In the genomic region with DNA sequence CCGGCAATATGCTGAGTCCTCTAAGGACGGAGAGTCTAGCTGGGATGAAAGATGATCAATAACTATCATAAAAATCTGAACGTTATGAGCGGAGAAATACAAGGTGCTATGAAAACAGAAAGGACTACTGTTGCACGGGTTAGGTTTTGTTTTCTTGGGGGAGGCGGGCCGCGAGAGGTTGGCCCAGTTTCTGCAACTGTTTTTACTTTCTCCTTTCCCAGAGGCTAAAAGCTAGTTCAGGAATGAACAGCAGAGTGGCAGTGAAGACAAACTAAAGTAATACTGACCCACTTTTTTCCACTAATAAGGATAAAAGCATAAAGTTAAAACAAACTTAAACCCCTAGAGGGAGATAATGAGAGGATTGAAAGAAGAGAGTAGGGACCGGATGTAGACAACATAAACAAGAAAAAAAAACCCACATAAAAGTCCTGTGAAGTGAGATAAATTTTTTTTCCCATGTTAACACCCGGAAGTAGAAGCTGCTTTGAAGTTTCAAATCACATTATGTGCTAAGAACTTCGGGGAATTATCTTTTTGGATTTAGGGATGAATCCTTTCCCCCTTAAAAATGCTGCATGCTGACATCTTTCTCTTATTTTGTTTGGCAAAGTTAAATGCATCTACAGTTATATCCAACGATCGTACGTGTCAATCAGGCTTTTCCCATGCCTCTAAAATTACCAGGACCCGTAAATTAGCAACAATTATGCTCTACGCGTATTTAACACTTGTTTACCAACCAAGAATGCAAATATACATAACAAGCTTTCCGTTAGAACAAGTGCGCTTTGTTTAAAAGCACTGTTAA, we compare ENCODE assay signal across 8 cellular contexts. TPM values are rescaled to one million over a fixed set of nuclear protein-coding genes. Genes with fewer than 3 reads are reported as not detected.
A peak's percentile ranks its signal among the peaks of the same experiment; 100 is the strongest.
DNase-seq lines count a peak whose midpoint lies in the region; ATAC-seq, FAIRE-seq and TF ChIP-seq lines count a peak whose summit lies in the region.

No MANE protein-coding gene starts in this region.

- no peak overlapping the region for H3K14ac ChIP-seq in neuronal stem cell (ENCODE audit: low read length)

- no peak overlapping the region for H2BK15ac ChIP-seq in neuronal stem cell (ENCODE audit: low read length)

- peak; percentile 22 for ATAC-seq in HG03342 (IDR thresholded peaks at IDR 0.05; ENCODE audit: unreplicated experiment)

- no peak overlapping the region for H2BK120ac ChIP-seq in neuronal stem cell (ENCODE audit: low read depth, low read length)

- H3K27me3 Mint-ChIP-seq in activated T-helper 2 cell treated with anti-CD3 and anti-CD28 coated beads, Interferon-gamma antibody, Interleukin-2, Interleukin-4, amounts not matched to agents 10 μg/mL and 5 μg/mL and 100 μg/mL, durations not matched to agents 14 hours and 24 hours and 36 hours (ENCODE audit: low read depth): no peaks in the 10 kb centered on the region

- H3K4me1 Mint-ChIP-seq in activated T-helper 2 cell treated with anti-CD3 and anti-CD28 coated beads, Interferon-gamma antibody, Interleukin-2, Interleukin-4, amounts not matched to agents 10 μg/mL and 5 μg/mL and 100 μg/mL, durations not matched to agents 14 hours and 24 hours and 36 hours (ENCODE audit: low read depth): peaks cover 37% of the 10 kb centered on the region

- intact Hi-C loops in activated T-helper 2 cell treated with anti-CD3 and anti-CD28 coated beads, Interferon-gamma antibody, Interleukin-2, Interleukin-4, amounts not matched to agents 10 μg/mL and 5 μg/mL and 100 μg/mL, durations not matched to agents 14 hours and 24 hours and 36 hours (cut with micrococcal nuclease): loop anchor here (1.0 to 5.0 kb wide), 10 partner anchors 18 to 364 kb away; partner anchors contain the start of gene LTA4H

- H2BK12ac ChIP-seq in neuronal stem cell (ENCODE audit: low read length): no peak overlapping the region

- peak; percentile 57 for TF ChIP-seq CTCF in fibroblast of villous mesenchyme (IDR thresholded peaks at IDR 0.05; ENCODE audit: insufficient read depth, low read depth, low read length)

- H3K9me3 Mint-ChIP-seq in activated T-helper 2 cell treated with anti-CD3 and anti-CD28 coated beads, Interferon-gamma antibody, Interleukin-2, Interleukin-4, amounts not matched to agents 10 μg/mL and 5 μg/mL and 100 μg/mL, durations not matched to agents 14 hours and 24 hours and 36 hours: no peaks in the 10 kb centered on the region

- no peak overlapping the region for H3K27ac ChIP-seq in neuronal stem cell (replicated peaks; ENCODE audit: low read length)

- no peak overlapping the region for H3K9ac ChIP-seq in neuronal stem cell (ENCODE audit: low read depth, low read length, poor library complexity)

- no CpG with 5 or more reads among the region's 19 CpGs for WGBS in neuronal stem cell (ENCODE audit: extremely low coverage in 2 of 2, insufficient read length in 2 of 2, insufficient replicate concordance in 1 of 2), 2 donors

- DNase-seq in AG20443 (ENCODE audit: low spot score): peak; percentile 60
- DNase-seq in GM18507 (ENCODE audit: extremely low spot score, insufficient read length, low read depth): peak; percentile 36
- DNase-seq in NOMO-1 treated with DMSO at 0.1 percent for 48 hours (lab: John Stamatoyannopoulos, UW; ENCODE audit: unreplicated experiment): peak; percentile 67
- DNase-seq in activated T-helper 2 cell treated with anti-CD3 and anti-CD28 coated beads, Interferon-gamma antibody, Interleukin-2, Interleukin-4, amounts not matched to agents 10 μg/mL and 5 μg/mL and 100 μg/mL, durations not matched to agents 14 hours and 24 hours and 36 hours (ENCODE audit: low spot score): peak; percentile 31
- peak; percentile 95 for DNase-seq in fibroblast of villous mesenchyme (ENCODE audit: low read depth)
- DNase-seq in neuronal stem cell (ENCODE audit: low spot score): no peak
- DNase-seq in mesenteric fat pad (ENCODE audit: low spot score): no peak

- peak overlapping the region; percentile 96 for H3K27ac Mint-ChIP-seq in activated T-helper 2 cell treated with anti-CD3 and anti-CD28 coated beads, Interferon-gamma antibody, Interleukin-2, Interleukin-4, amounts not matched to agents 10 μg/mL and 5 μg/mL and 100 μg/mL, durations not matched to agents 14 hours and 24 hours and 36 hours

- H4K91ac ChIP-seq in neuronal stem cell (ENCODE audit: low read depth, low read length, poor library complexity): no peak overlapping the region

- H4K8ac ChIP-seq in neuronal stem cell (ENCODE audit: low read depth, low read length): no peak overlapping the region

- peaks cover 2% of the 10 kb centered on the region for H3K79me1 ChIP-seq in neuronal stem cell (ENCODE audit: low read depth, low read length)

- H3K4me3 ChIP-seq in fibroblast of villous mesenchyme (ENCODE audit: low read depth, low read length) (peak overlapping the region; percentile 93), neuronal stem cell (ENCODE audit: low read length in 2 of 2) (peak overlapping the region; percentile 75 to 79)

- H3K4me3 Mint-ChIP-seq in activated T-helper 2 cell treated with anti-CD3 and anti-CD28 coated beads, Interferon-gamma antibody, Interleukin-2, Interleukin-4, amounts not matched to agents 10 μg/mL and 5 μg/mL and 100 μg/mL, durations not matched to agents 14 hours and 24 hours and 36 hours (ENCODE audit: low read depth): peak overlapping the region; percentile 90

- H3K36me3 ChIP-seq in neuronal stem cell (replicated peaks in 1 of 2; ENCODE audit: control insufficient read depth in 2 of 2, insufficient read depth in 2 of 2, low read length in 2 of 2): no peaks in the 10 kb centered on the region

- peak overlapping the region; percentile 63 for H3K4me2 ChIP-seq in neuronal stem cell (ENCODE audit: insufficient read depth, low read length, poor library complexity, severe bottlenecking)

- no peak overlapping the region for H2AK5ac ChIP-seq in neuronal stem cell (ENCODE audit: low read depth, low read length)

- no peak overlapping the region for H3K4ac ChIP-seq in neuronal stem cell (ENCODE audit: low read length)

- peaks cover 4 to 8% of the 10 kb centered on the region in 2 donors for H3K4me1 ChIP-seq in neuronal stem cell (ENCODE audit: control insufficient read depth in 2 of 2, insufficient read depth in 1 of 2, low read depth in 1 of 2, low read length in 2 of 2)

- peak; percentile 63 for FAIRE-seq in GM18507 (lab: Jason Lieb, UNC)

- no peaks in the 10 kb centered on the region for H3K36me3 Mint-ChIP-seq in activated T-helper 2 cell treated with anti-CD3 and anti-CD28 coated beads, Interferon-gamma antibody, Interleukin-2, Interleukin-4, amounts not matched to agents 10 μg/mL and 5 μg/mL and 100 μg/mL, durations not matched to agents 14 hours and 24 hours and 36 hours (ENCODE audit: low read depth)

- H2BK5ac ChIP-seq in neuronal stem cell (ENCODE audit: low read length): no peak overlapping the region

- H3K9me3 ChIP-seq in neuronal stem cell (replicated peaks in 1 of 2; ENCODE audit: control insufficient read depth in 2 of 2, insufficient read depth in 1 of 2, low read depth in 1 of 2, low read length in 2 of 2): no peaks in the 10 kb centered on the region

- H2AFZ ChIP-seq in neuronal stem cell (ENCODE audit: low read length): peak overlapping the region; percentile 89

- H3K27me3 ChIP-seq in neuronal stem cell (ENCODE audit: control insufficient read depth in 3 of 3, insufficient read depth in 3 of 3, low read depth in 1 of 3, low read length in 3 of 3): no peaks in the 10 kb centered on the region

- H3K23ac ChIP-seq in neuronal stem cell (ENCODE audit: low read depth, low read length, poor library complexity): no peak overlapping the region

- no peak overlapping the region for H3K18ac ChIP-seq in neuronal stem cell (ENCODE audit: low read length)

RNA-seq across cellular contexts. Expression of gene CDK17, which starts 1.0 kb away (rescaled TPM):
- 34.7 and 37.6 TPM in 2 replicates for total RNA-seq in activated T-helper 2 cell treated with anti-CD3 and anti-CD28 coated beads, Interferon-gamma antibody, Interleukin-2, Interleukin-4, amounts not matched to agents 10 μg/mL and 5 μg/mL and 100 μg/mL, durations not matched to agents 14 hours and 24 hours and 36 hours
- total RNA-seq in fibroblast of villous mesenchyme: 61.5 and 73.8 TPM in 2 replicates
- polyA plus RNA-seq in neuronal stem cell (2013, experiment 1 of 2): 18.0 TPM
- polyA plus RNA-seq in neuronal stem cell (2013, experiment 2 of 2): 17.8 TPM
- 46.2 TPM for total RNA-seq in mesenteric fat pad

Comparison
In these comparisons a context has a peak if more than half of its experiments do, and no peak if none do; other contexts are left out.
1. DNase-seq: peak in AG20443 (single experiment), GM18507 (single experiment), NOMO-1 treated with DMSO at 0.1 percent for 48 hours (single experiment), activated T-helper 2 cell treated with anti-CD3 and anti-CD28 coated beads, Interferon-gamma antibody, Interleukin-2, Interleukin-4, amounts not matched to agents 10 μg/mL and 5 μg/mL and 100 μg/mL, durations not matched to agents 14 hours and 24 hours and 36 hours (single experiment) and fibroblast of villous mesenchyme (single experiment); none in neuronal stem cell (single experiment) and mesenteric fat pad (single experiment).